Comparison of ENCODE assay signal across 1 cellular context in the genomic region with DNA sequence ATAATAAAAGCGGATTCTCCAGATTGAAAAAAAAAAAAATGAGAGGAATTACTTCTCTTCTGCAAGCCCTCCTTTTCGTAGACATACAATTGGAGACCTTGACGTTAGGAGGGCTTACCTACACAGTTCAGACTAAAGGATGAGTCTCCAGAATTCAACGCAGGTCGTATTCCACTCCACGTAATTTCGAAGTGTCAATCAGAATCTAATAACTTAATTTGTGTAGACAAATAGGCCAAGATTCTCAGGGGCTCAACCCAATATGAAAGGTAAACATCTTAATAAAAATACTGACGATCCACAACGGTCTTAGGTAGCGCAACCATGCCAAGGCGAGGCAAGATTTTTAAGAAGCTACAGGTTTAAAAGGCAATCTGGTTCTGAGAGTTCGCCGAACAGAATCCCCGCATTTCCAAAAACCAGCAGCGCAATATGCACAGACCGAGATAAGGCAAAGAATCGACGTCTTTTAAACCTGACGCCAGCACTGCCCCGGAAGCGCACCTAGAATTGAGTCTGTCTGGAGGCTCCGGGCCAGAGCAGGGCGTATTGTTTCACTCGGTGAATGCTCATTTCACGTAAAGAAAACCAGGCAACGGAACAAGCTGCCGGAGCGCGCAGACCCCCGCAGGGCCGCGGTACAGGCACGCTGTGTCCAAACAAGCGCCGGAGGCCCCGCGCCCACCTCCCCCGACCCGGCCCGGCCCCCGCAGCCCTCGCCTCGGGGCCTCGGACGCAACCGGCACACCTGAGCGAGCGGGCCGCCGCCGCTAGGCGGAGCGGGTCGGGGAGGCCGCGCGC.
TF ChIP-seq lines count a peak whose summit lies in the region.

No MANE protein-coding gene starts in this region.

TF ChIP-seq in K562, 482 proteins besides CTCF, POLR2A, EP300 and RAD21 (continued from another document and continues in another):
- TF ChIP-seq, protein P1, sequence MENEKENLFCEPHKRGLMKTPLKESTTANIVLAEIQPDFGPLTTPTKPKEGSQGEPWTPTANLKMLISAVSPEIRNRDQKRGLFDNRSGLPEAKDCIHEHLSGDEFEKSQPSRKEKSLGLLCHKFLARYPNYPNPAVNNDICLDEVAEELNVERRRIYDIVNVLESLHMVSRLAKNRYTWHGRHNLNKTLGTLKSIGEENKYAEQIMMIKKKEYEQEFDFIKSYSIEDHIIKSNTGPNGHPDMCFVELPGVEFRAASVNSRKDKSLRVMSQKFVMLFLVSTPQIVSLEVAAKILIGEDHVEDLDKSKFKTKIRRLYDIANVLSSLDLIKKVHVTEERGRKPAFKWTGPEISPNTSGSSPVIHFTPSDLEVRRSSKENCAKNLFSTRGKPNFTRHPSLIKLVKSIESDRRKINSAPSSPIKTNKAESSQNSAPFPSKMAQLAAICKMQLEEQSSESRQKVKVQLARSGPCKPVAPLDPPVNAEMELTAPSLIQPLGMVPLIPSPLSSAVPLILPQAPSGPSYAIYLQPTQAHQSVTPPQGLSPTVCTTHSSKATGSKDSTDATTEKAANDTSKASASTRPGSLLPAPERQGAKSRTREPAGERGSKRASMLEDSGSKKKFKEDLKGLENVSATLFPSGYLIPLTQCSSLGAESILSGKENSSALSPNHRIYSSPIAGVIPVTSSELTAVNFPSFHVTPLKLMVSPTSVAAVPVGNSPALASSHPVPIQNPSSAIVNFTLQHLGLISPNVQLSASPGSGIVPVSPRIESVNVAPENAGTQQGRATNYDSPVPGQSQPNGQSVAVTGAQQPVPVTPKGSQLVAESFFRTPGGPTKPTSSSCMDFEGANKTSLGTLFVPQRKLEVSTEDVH (IDR thresholded peaks at IDR 0.05; ENCODE audit: low read depth, partially characterized antibody): no peak
- TF ChIP-seq SNIP1 (IDR thresholded peaks at IDR 0.05; ENCODE audit: low read depth) (no peak), ZNF324 (CRISPR knock-in tag; IDR thresholded peaks at IDR 0.05) (no peak), PHF8 (IDR thresholded peaks at IDR 0.05; ENCODE audit: borderline replicate concordance, low read length) (no peak), NFE2L1 (tag; IDR thresholded peaks at IDR 0.05; ENCODE audit: borderline replicate concordance, low read depth) (no peak), ZNF707 (CRISPR knock-in tag; conservative IDR thresholded peaks at IDR 0.05) (0 out of 2 replicates have a peak, but pooled peaks have one; percentile 25), SMC3 (conservative IDR thresholded peaks at IDR 0.05; ENCODE audit: insufficient read depth, low read depth, low read length) (no peak), TEAD4 (IDR thresholded peaks at IDR 0.05; ENCODE audit: low read length) (peak; percentile 76), TEAD4 (CRISPR knock-in tag; IDR thresholded peaks at IDR 0.05; ENCODE audit: borderline replicate concordance) (no peak), ZNF589 (CRISPR knock-in tag; IDR thresholded peaks at IDR 0.05; ENCODE audit: low read depth) (no peak), SOX6 (IDR thresholded peaks at IDR 0.05) (0 out of 2 replicates have a peak, but pooled peaks have one; percentile 37), GABPB1 (CRISPR knock-in tag; IDR thresholded peaks at IDR 0.05) (no peak; the same call in 1 of the 2 replicates), ARID1B (IDR thresholded peaks at IDR 0.05) (peak; percentile 83), KAT2B (IDR thresholded peaks at IDR 0.05; ENCODE audit: low read depth, low read length) (no peak), TBP (optimal IDR thresholded peaks at IDR 0.05; ENCODE audit: low read depth, low read length) (peak; percentile 54), PYGO2 (tag; IDR thresholded peaks at IDR 0.05) (no peak), TAF9B (IDR thresholded peaks at IDR 0.05; ENCODE audit: partially characterized antibody) (no peak), GTF2E2 (tag; IDR thresholded peaks at IDR 0.05) (peak; percentile 82), EP400 (IDR thresholded peaks at IDR 0.05) (no peak; the same call in 1 of the 2 replicates), FUS (optimal IDR thresholded peaks at IDR 0.05; ENCODE audit: low read depth, low read length) (no peak), ETV1 (tag; conservative IDR thresholded peaks at IDR 0.05; ENCODE audit: low read depth) (peak; percentile 76), SMARCE1 (IDR thresholded peaks at IDR 0.05) (peak; percentile 48; the same call in 1 of the 2 replicates), SP1 (CRISPR knock-in tag; IDR thresholded peaks at IDR 0.05) (no peak), EHMT2 (IDR thresholded peaks at IDR 0.05) (no peak), SRSF7 (optimal IDR thresholded peaks at IDR 0.05; ENCODE audit: low read depth, low read length) (no peak), ILF3 (IDR thresholded peaks at IDR 0.05; ENCODE audit: borderline replicate concordance) (no peak), ZEB2 (IDR thresholded peaks at IDR 0.05) (peak; percentile 47; the same call in 1 of the 2 replicates), RAD51 (IDR thresholded peaks at IDR 0.05; ENCODE audit: borderline replicate concordance, low read depth) (no peak), ZNF436 (CRISPR knock-in tag; IDR thresholded peaks at IDR 0.05) (0 out of 2 replicates have a peak, but pooled peaks have one; percentile 37), CREM (IDR thresholded peaks at IDR 0.05; ENCODE audit: low read depth) (peak; percentile 68), FOXJ3 (CRISPR knock-in tag; IDR thresholded peaks at IDR 0.05) (no peak), RNF2 (IDR thresholded peaks at IDR 0.05) (no peak), RBM14 (IDR thresholded peaks at IDR 0.05; ENCODE audit: borderline replicate concordance, insufficient read depth, low read depth, low read length) (no peak)
- TF ChIP-seq, protein P2, sequence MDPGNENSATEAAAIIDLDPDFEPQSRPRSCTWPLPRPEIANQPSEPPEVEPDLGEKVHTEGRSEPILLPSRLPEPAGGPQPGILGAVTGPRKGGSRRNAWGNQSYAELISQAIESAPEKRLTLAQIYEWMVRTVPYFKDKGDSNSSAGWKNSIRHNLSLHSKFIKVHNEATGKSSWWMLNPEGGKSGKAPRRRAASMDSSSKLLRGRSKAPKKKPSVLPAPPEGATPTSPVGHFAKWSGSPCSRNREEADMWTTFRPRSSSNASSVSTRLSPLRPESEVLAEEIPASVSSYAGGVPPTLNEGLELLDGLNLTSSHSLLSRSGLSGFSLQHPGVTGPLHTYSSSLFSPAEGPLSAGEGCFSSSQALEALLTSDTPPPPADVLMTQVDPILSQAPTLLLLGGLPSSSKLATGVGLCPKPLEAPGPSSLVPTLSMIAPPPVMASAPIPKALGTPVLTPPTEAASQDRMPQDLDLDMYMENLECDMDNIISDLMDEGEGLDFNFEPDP (CRISPR knock-in tag; IDR thresholded peaks at IDR 0.05): no peak
- TF ChIP-seq, protein P3, sequence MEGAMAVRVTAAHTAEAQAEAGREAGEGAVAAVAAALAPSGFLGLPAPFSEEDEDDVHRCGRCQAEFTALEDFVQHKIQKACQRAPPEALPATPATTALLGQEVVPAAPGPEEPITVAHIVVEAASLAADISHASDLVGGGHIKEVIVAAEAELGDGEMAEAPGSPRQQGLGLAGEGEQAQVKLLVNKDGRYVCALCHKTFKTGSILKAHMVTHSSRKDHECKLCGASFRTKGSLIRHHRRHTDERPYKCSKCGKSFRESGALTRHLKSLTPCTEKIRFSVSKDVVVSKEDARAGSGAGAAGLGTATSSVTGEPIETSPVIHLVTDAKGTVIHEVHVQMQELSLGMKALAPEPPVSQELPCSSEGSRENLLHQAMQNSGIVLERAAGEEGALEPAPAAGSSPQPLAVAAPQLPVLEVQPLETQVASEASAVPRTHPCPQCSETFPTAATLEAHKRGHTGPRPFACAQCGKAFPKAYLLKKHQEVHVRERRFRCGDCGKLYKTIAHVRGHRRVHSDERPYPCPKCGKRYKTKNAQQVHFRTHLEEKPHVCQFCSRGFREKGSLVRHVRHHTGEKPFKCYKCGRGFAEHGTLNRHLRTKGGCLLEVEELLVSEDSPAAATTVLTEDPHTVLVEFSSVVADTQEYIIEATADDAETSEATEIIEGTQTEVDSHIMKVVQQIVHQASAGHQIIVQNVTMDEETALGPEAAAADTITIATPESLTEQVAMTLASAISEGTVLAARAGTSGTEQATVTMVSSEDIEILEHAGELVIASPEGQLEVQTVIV (CRISPR knock-in tag; IDR thresholded peaks at IDR 0.05; ENCODE audit: borderline replicate concordance): no peak
- TF ChIP-seq, protein P4, sequence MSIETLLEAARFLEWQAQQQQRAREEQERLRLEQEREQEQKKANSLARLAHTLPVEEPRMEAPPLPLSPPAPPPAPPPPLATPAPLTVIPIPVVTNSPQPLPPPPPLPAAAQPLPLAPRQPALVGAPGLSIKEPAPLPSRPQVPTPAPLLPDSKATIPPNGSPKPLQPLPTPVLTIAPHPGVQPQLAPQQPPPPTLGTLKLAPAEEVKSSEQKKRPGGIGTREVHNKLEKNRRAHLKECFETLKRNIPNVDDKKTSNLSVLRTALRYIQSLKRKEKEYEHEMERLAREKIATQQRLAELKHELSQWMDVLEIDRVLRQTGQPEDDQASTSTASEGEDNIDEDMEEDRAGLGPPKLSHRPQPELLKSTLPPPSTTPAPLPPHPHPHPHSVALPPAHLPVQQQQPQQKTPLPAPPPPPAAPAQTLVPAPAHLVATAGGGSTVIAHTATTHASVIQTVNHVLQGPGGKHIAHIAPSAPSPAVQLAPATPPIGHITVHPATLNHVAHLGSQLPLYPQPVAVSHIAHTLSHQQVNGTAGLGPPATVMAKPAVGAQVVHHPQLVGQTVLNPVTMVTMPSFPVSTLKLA (conservative IDR thresholded peaks at IDR 0.05): peak in 1 of 2 experiments; percentile 10; a peak in 1 of 4 replicates
- TF ChIP-seq, protein P5, sequence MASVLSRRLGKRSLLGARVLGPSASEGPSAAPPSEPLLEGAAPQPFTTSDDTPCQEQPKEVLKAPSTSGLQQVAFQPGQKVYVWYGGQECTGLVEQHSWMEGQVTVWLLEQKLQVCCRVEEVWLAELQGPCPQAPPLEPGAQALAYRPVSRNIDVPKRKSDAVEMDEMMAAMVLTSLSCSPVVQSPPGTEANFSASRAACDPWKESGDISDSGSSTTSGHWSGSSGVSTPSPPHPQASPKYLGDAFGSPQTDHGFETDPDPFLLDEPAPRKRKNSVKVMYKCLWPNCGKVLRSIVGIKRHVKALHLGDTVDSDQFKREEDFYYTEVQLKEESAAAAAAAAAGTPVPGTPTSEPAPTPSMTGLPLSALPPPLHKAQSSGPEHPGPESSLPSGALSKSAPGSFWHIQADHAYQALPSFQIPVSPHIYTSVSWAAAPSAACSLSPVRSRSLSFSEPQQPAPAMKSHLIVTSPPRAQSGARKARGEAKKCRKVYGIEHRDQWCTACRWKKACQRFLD (CRISPR knock-in tag; IDR thresholded peaks at IDR 0.05): no peak
- TF ChIP-seq, protein P6, sequence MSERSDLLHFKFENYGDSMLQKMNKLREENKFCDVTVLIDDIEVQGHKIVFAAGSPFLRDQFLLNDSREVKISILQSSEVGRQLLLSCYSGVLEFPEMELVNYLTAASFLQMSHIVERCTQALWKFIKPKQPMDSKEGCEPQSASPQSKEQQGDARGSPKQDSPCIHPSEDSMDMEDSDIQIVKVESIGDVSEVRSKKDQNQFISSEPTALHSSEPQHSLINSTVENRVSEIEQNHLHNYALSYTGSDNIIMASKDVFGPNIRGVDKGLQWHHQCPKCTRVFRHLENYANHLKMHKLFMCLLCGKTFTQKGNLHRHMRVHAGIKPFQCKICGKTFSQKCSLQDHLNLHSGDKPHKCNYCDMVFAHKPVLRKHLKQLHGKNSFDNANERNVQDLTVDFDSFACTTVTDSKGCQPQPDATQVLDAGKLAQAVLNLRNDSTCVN (CRISPR knock-in tag; IDR thresholded peaks at IDR 0.05): 0 out of 2 replicates have a peak, but pooled peaks have one; percentile 33
- TF ChIP-seq, protein P7, sequence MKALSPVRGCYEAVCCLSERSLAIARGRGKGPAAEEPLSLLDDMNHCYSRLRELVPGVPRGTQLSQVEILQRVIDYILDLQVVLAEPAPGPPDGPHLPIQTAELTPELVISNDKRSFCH (CRISPR knock-in tag; IDR thresholded peaks at IDR 0.05): no peak
- TF ChIP-seq, protein P7 (tag; IDR thresholded peaks at IDR 0.05): 0 out of 2 replicates have a peak, but pooled peaks have one; percentile 16
- TF ChIP-seq, protein P8, sequence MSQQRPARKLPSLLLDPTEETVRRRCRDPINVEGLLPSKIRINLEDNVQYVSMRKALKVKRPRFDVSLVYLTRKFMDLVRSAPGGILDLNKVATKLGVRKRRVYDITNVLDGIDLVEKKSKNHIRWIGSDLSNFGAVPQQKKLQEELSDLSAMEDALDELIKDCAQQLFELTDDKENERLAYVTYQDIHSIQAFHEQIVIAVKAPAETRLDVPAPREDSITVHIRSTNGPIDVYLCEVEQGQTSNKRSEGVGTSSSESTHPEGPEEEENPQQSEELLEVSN (IDR thresholded peaks at IDR 0.05; ENCODE audit: borderline replicate concordance in 1 of 2, extremely low read depth in 1 of 2, insufficient read depth in 1 of 2, insufficient read length in 1 of 2, low read depth in 1 of 2, low read length in 1 of 2, poor library complexity in 1 of 2, severe bottlenecking in 1 of 2): no peak
- TF ChIP-seq, protein P9, sequence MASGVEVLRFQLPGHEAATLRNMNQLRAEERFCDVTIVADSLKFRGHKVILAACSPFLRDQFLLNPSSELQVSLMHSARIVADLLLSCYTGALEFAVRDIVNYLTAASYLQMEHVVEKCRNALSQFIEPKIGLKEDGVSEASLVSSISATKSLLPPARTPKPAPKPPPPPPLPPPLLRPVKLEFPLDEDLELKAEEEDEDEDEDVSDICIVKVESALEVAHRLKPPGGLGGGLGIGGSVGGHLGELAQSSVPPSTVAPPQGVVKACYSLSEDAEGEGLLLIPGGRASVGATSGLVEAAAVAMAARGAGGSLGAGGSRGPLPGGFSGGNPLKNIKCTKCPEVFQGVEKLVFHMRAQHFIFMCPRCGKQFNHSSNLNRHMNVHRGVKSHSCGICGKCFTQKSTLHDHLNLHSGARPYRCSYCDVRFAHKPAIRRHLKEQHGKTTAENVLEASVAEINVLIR (CRISPR knock-in tag; IDR thresholded peaks at IDR 0.05): no peak
- TF ChIP-seq, protein P10, sequence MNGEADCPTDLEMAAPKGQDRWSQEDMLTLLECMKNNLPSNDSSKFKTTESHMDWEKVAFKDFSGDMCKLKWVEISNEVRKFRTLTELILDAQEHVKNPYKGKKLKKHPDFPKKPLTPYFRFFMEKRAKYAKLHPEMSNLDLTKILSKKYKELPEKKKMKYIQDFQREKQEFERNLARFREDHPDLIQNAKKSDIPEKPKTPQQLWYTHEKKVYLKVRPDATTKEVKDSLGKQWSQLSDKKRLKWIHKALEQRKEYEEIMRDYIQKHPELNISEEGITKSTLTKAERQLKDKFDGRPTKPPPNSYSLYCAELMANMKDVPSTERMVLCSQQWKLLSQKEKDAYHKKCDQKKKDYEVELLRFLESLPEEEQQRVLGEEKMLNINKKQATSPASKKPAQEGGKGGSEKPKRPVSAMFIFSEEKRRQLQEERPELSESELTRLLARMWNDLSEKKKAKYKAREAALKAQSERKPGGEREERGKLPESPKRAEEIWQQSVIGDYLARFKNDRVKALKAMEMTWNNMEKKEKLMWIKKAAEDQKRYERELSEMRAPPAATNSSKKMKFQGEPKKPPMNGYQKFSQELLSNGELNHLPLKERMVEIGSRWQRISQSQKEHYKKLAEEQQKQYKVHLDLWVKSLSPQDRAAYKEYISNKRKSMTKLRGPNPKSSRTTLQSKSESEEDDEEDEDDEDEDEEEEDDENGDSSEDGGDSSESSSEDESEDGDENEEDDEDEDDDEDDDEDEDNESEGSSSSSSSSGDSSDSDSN (IDR thresholded peaks at IDR 0.05; ENCODE audit: borderline replicate concordance in 1 of 2, low read depth in 2 of 2, low read length in 2 of 2): no peak
